In genomic region chr5:95105638-95106037, GRCh38 we compare ENCODE assay signal across 35 cellular contexts.
"Had no signal": no experiment of that assay in that cellular context is flagged by ENCODE, and none has a peak within 500 bp of the region (broad histone marks: within the 10 kb centered on the region; RNA-seq: fewer than 3 reads in every experiment).

No MANE protein-coding gene starts in this region.

- H3K36me3 ChIP-seq: MG63 had no signal

- H3K9me3 ChIP-seq: MG63 had no signal

- DNase-seq: MG63, MM.1S, MV-4-11, NCI-H1048, NCI-H1092, NCI-H1092 treated with DMSO at 0.1 percent for 48 hours, NCI-H1105, NCI-H1105 treated with DMSO at 0.1 percent for 48 hours, NCI-H1417, NCI-H1417 treated with DMSO at 0.1 percent for 48 hours, NCI-H1436, NCI-H1436 treated with DMSO at 0.1 percent for 48 hours, NCI-H146, NCI-H1694, NCI-H1694 treated with DMSO at 0.1 percent for 48 hours, NCI-H187, NCI-H187 treated with DMSO at 0.1 percent for 48 hours, NCI-H1930, NCI-H2029, NCI-H2029 treated with DMSO at 0.1 percent for 48 hours, NCI-H2081, NCI-H2081 treated with DMSO at 0.1 percent for 48 hours, NCI-H2107, NCI-H2171, NCI-H2171 treated with DMSO at 0.1 percent for 48 hours, NCI-H2227 treated with DMSO at 0.1 percent for 48 hours, NCI-H226, NCI-H446, NCI-H446 treated with DMSO at 0.1 percent for 48 hours, NCI-H510A, NCI-H510A treated with DMSO at 0.1 percent for 48 hours, NCI-H524, NCI-H524 treated with DMSO at 0.1 percent for 48 hours, NCI-H526, NCI-H526 treated with DMSO at 0.1 percent for 48 hours had no signal

- H3K4me3 ChIP-seq: MG63 had no signal
